In the genomic region with DNA sequence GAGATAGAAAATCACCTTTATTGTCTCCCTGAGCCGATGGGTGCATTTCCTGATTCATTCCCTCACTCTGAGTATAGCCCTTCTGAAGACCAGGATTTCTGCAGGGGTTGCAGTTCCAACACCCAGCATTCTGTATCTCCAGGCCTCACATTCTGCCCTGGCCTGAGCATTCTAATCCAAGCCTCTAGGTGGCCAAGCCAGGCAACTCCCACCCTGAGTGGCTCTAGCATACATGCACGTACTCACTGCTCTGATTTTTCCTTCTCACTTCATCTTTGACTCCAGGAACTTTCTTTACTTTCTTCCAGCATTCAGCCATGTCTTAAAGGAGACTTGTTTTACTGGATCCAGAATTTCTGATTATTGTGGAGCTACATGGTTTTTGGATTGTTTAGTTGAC, we compare ENCODE assay signal across 9 cellular contexts.
A peak's percentile ranks its signal among the peaks of the same experiment; 100 is the strongest.
DNase-seq lines count a peak whose midpoint lies in the region; ATAC-seq and TF ChIP-seq lines count a peak whose summit lies in the region.
"Had no signal": no experiment of that assay in that cellular context is flagged by ENCODE, and none has a peak within 500 bp of the region (broad histone marks: within the 10 kb centered on the region; RNA-seq: fewer than 3 reads in every experiment).

No MANE protein-coding gene starts in this region.

- H3K4me1 Mint-ChIP-seq in effector memory CD8-positive, alpha-beta T cell (ENCODE audit: low read depth in 2 of 2): peaks cover 5 to 7% of the 10 kb centered on the region in 2 donors
- H3K4me1 Mint-ChIP-seq in neural progenitor cell: peaks cover 2% of the 10 kb centered on the region

- H3K36me3 ChIP-seq in neural progenitor cell: no peaks in the 10 kb centered on the region

- no peaks in the 10 kb centered on the region for H3K27me3 ChIP-seq in neural progenitor cell

- no peaks in the 10 kb centered on the region for H4K20me1 ChIP-seq in neural progenitor cell (ENCODE audit: low read depth)

- H3K4me1 ChIP-seq in neural progenitor cell: peaks cover 19% of the 10 kb centered on the region

- TF ChIP-seq CTCF in GM12875 (IDR thresholded peaks at IDR 0.05; ENCODE audit: borderline replicate concordance, insufficient read depth, low read depth, low read length) (peak; percentile 73; the same call in 1 of the 2 replicates), neural progenitor cell (IDR thresholded peaks at IDR 0.05) (peak; percentile 59)

- H3K9me3 Mint-ChIP-seq in effector memory CD8-positive, alpha-beta T cell: no peaks in the 10 kb centered on the region
- peaks cover 2% of the 10 kb centered on the region for H3K9me3 Mint-ChIP-seq in neural progenitor cell

- ATAC-seq in HG02938 (IDR thresholded peaks at IDR 0.05; ENCODE audit: unreplicated experiment): peak; percentile 61
- ATAC-seq in effector memory CD8-positive, alpha-beta T cell (replicated peaks): peak; percentile 36

- H3K79me2 ChIP-seq in neural progenitor cell (ENCODE audit: low read depth): no peaks in the 10 kb centered on the region

- H3K4me2 ChIP-seq in neural progenitor cell: no peak overlapping the region

- no peak overlapping the region for H3K4me3 ChIP-seq in GM12875 (ENCODE audit: low read depth, low read length)
- H3K4me3 ChIP-seq in neural progenitor cell: no peak overlapping the region

- H3K9me3 ChIP-seq in neural progenitor cell (ENCODE audit: low read depth): peaks cover 3% of the 10 kb centered on the region

- no peak overlapping the region for H3K4me3 Mint-ChIP-seq in effector memory CD8-positive, alpha-beta T cell
- no peak overlapping the region for H3K4me3 Mint-ChIP-seq in neural progenitor cell
- H3K4me3 Mint-ChIP-seq: IgD-negative memory B cell had no signal

- H3K27ac ChIP-seq in neural progenitor cell: no peak overlapping the region

- no peak overlapping the region for H3K9ac ChIP-seq in neural progenitor cell

- DNase-seq in AG20443 (ENCODE audit: low spot score): peak; percentile 32
- peak; percentile 74 for DNase-seq in NCI-H69 (lab: John Stamatoyannopoulos, UW)
- no peak for DNase-seq in effector memory CD8-positive, alpha-beta T cell
- DNase-seq in neural progenitor cell (ENCODE audit: low spot score): peak; percentile 63
- no peak for DNase-seq in putamen (ENCODE audit: low spot score)
- DNase-seq in NCI-H1048 (lab: John Stamatoyannopoulos, UW): no peak

- H3K36me3 Mint-ChIP-seq in effector memory CD8-positive, alpha-beta T cell (ENCODE audit: insufficient read depth): no peaks in the 10 kb centered on the region
- no peaks in the 10 kb centered on the region for H3K36me3 Mint-ChIP-seq in neural progenitor cell
- H3K36me3 Mint-ChIP-seq: IgD-negative memory B cell had no signal

- peaks cover 9 to 34% of the 10 kb centered on the region in 2 donors for H3K27me3 Mint-ChIP-seq in effector memory CD8-positive, alpha-beta T cell
- peaks cover 3% of the 10 kb centered on the region for H3K27me3 Mint-ChIP-seq in neural progenitor cell (ENCODE audit: insufficient read depth, low read depth)
- H3K27me3 Mint-ChIP-seq: IgD-negative memory B cell had no signal

- H3K27ac Mint-ChIP-seq in effector memory CD8-positive, alpha-beta T cell: no peak overlapping the region
- H3K27ac Mint-ChIP-seq in neural progenitor cell: no peak overlapping the region
- H3K27ac Mint-ChIP-seq: IgD-negative memory B cell had no signal

- H2AFZ ChIP-seq in neural progenitor cell (replicated peaks): peak overlapping the region; percentile 61

- no peaks in the 10 kb centered on the region for H3F3A ChIP-seq in neural progenitor cell (ENCODE audit: low read depth)

Comparison
In these comparisons a context has a peak if more than half of its experiments do, and no peak if none do; other contexts are left out.
1. DNase-seq: peak in AG20443 (single experiment), NCI-H69 (single experiment) and neural progenitor cell (single experiment); none in effector memory CD8-positive, alpha-beta T cell (0 of 3), putamen (single experiment) and NCI-H1048 (single experiment).